8 cellular contexts compared by ENCODE assay signal in genomic region chr16:1825381-1825863, GRCh38. TPM values are rescaled to one million over a fixed set of nuclear protein-coding genes. Genes with fewer than 3 reads are reported as not detected.
DNase-seq lines count a peak whose midpoint lies in the region; ATAC-seq and TF ChIP-seq lines count a peak whose summit lies in the region.

No MANE protein-coding gene starts in this region.

- H3K27me3 ChIP-seq in left ventricle myocardium inferior (ENCODE audit: low read depth) (no peaks in the 10 kb centered on the region), mononuclear cell (ENCODE audit: insufficient read depth, low read length) (no peaks in the 10 kb centered on the region), uterus (no peaks in the 10 kb centered on the region)

- H3K4me1 Mint-ChIP-seq in MCF 10A (ENCODE audit: insufficient read depth, unreplicated experiment), result peaks cover 7% of the 10 kb centered on the region

- peaks cover 35% of the 10 kb centered on the region for H3K36me3 ChIP-seq in left ventricle myocardium inferior
- no peaks in the 10 kb centered on the region for H3K36me3 ChIP-seq in uterus

- TF ChIP-seq POLR2A in uterus (IDR thresholded peaks at IDR 0.05), result no peak

- H3K27me3 Mint-ChIP-seq in MCF 10A (ENCODE audit: insufficient read depth, unreplicated experiment), result no peaks in the 10 kb centered on the region

- H3K4me3 Mint-ChIP-seq in MCF 10A (ENCODE audit: unreplicated experiment), result peak overlapping the region; percentile 58

- POLR2A ChIA-PET in MCF 10A (lab: Yijun Ruan, JAX), result interaction anchor here (0.8 to 6.1 kb wide), 5 partner anchors 11 to 139 kb away, joined by 3 to 58 read pairs (median 7); partner anchors contain the start of genes NUBP2, RPS2 and SPSB3

- H3K27ac ChIP-seq in left ventricle myocardium inferior (replicated peaks) (peak overlapping the region; percentile 98), uterus (no peak overlapping the region)

- peak overlapping the region; percentile 99 for H3K4me3 ChIP-seq in left ventricle myocardium inferior
- H3K4me3 ChIP-seq in mononuclear cell (ENCODE audit: low read length), result peak overlapping the region; percentile 71
- peak overlapping the region; percentile 95 to 96 for H3K4me3 ChIP-seq in uterus

- no peak for ATAC-seq in GM19467 (IDR thresholded peaks at IDR 0.05; ENCODE audit: unreplicated experiment)

- intact Hi-C loops in left ventricle myocardium inferior (cut with micrococcal nuclease), result no loop called here
- intact Hi-C loops in cardiac septum (cut with DNase I), result loop anchor here (5.0 kb wide), 1 partner anchor 348 kb away; the partner anchor contains the start of gene CLCN7
- intact Hi-C loops in MCF 10A (cut with micrococcal nuclease), result no loop called here
- intact Hi-C loops in uterus (cut with DNase I; ENCODE audit: low total_unique reads), result no loop called here

- no peak for DNase-seq in left ventricle myocardium inferior
- DNase-seq in cardiac septum (ENCODE audit: low spot score), result no peak
- DNase-seq in MCF 10A (ENCODE audit: unreplicated experiment), result no peak
- no peak for DNase-seq in uterus
- DNase-seq in NCI-H748 treated with DMSO at 0.1 percent for 48 hours (lab: John Stamatoyannopoulos, UW), result no peak
- no peak for DNase-seq in activated CD4-positive, CD25-positive, alpha-beta regulatory T cell treated with anti-CD3 and anti-CD28 coated beads, Interleukin-2, amount 50 U/mL, for 72 hours

- no peaks in the 10 kb centered on the region for H3K9me3 ChIP-seq in left ventricle myocardium inferior (replicated peaks)
- H3K9me3 ChIP-seq in mononuclear cell (ENCODE audit: low read depth, low read length), result no peaks in the 10 kb centered on the region
- H3K9me3 ChIP-seq in uterus, result no peaks in the 10 kb centered on the region

- H3K4me1 ChIP-seq in left ventricle myocardium inferior (peaks cover 66% of the 10 kb centered on the region), mononuclear cell (ENCODE audit: insufficient read depth, low read length) (peaks cover 41% of the 10 kb centered on the region), uterus (peaks cover 0 to 12% of the 10 kb centered on the region in 2 donors)

- no peak overlapping the region for H3K27ac Mint-ChIP-seq in MCF 10A (ENCODE audit: low read depth, unreplicated experiment)

- H3K36me3 Mint-ChIP-seq in MCF 10A (ENCODE audit: insufficient read depth, unreplicated experiment), result peaks cover 42% of the 10 kb centered on the region

- BruUV-seq in MCF 10A (replicated peaks; lab: Mats Ljungman, UMichigan), result TSS peak; percentile 48

- no peaks in the 10 kb centered on the region for H3K9me3 Mint-ChIP-seq in MCF 10A (ENCODE audit: unreplicated experiment)

- CTCF ChIA-PET in MCF 10A (lab: Yijun Ruan, JAX), result interaction anchor here (0.5 kb wide), 1 partner anchor 379 kb away, joined by 3 read pairs; no protein-coding TSS in a partner anchor

- no peak for TF ChIP-seq CTCF in left ventricle myocardium inferior (IDR thresholded peaks at IDR 0.05; ENCODE audit: borderline replicate concordance)
- TF ChIP-seq CTCF in MCF 10A (IDR thresholded peaks at IDR 0.05; ENCODE audit: unreplicated experiment), result no peak
- TF ChIP-seq CTCF in uterus (IDR thresholded peaks at IDR 0.05), result no peak

RNA-seq across cellular contexts. Expression of gene HAGH, which starts 1.2 kb away (rescaled TPM):
- total RNA-seq in left ventricle myocardium inferior (172 TPM), cardiac septum (166 TPM), MCF 10A (2022) (44.5 and 69.8 TPM in 2 replicates), mononuclear cell (14.3 TPM), uterus (10 to 100 TPM; 22.9 to 75.3 (median 34.0) TPM)

RNA-seq across cellular contexts. Expression of gene FAHD1, which starts 1.6 kb away (rescaled TPM):
- total RNA-seq in left ventricle myocardium inferior, result 26.3 TPM
- total RNA-seq in cardiac septum, result 20.5 TPM
- 18.4 and 21.4 TPM in 2 replicates for total RNA-seq in MCF 10A (2022)
- total RNA-seq in mononuclear cell, result 7.0 TPM
- total RNA-seq in uterus, result 100 to 1,000 TPM in 1 of 4 donors, 10 to 100 TPM in 2, 1 to 10 TPM in 1; 3.5 to 115 (median 22.2) TPM

RNA-seq across cellular contexts. Expression of gene IGFALS, which starts 31.9 kb away (rescaled TPM):
- not detected for total RNA-seq in left ventricle myocardium inferior
- total RNA-seq in cardiac septum, result 0.19 TPM
- not detected in 2 replicates for total RNA-seq in MCF 10A (2022)
- total RNA-seq in mononuclear cell, result 0.63 TPM
- total RNA-seq in uterus, result 1 to 10 TPM in 1 of 4 donors, under 1 TPM in 1, not detected in 2; 0.49 to 1.2 TPM

RNA-seq across cellular contexts. Expression of gene NUBP2, which starts 42.7 kb away (rescaled TPM):
- 36.2 TPM for total RNA-seq in left ventricle myocardium inferior
- total RNA-seq in cardiac septum, result 32.3 TPM
- total RNA-seq in MCF 10A (2022), result 71.3 and 73.9 TPM in 2 replicates
- total RNA-seq in mononuclear cell, result 26.2 TPM
- 10 to 100 TPM; 40.5 to 54.6 (median 47.2) TPM for total RNA-seq in uterus

RNA-seq across cellular contexts. Expression of gene SPSB3, which starts 43.1 kb away (rescaled TPM):
- total RNA-seq in left ventricle myocardium inferior (36.8 TPM), cardiac septum (24.2 TPM), MCF 10A (2022) (21.6 and 22.2 TPM in 2 replicates), mononuclear cell (40.0 TPM), uterus (10 to 100 TPM; 24.8 to 67.4 (median 55.8) TPM)
